Comparison of ENCODE assay signal across 15 cellular contexts in genomic region chr11:12863605-12864121, GRCh38.
DNase-seq lines count a peak whose midpoint lies in the region; ATAC-seq and TF ChIP-seq lines count a peak whose summit lies in the region.
"Had no signal": no experiment of that assay in that cellular context is flagged by ENCODE, and none has a peak within 500 bp of the region (broad histone marks: within the 10 kb centered on the region; RNA-seq: fewer than 3 reads in every experiment).

No MANE protein-coding gene starts in this region.

- no peak for TF ChIP-seq POLR2A in gastrocnemius medialis (IDR thresholded peaks at IDR 0.05)

- in situ Hi-C loops in gastrocnemius medialis (cut with MboI; ENCODE audit: low sequenced_read_pairs in 4 of 4), result no loop called here

- peak overlapping the region; percentile 99 for H3K27ac Mint-ChIP-seq in chondrocyte (ENCODE audit: unreplicated experiment)
- H3K27ac Mint-ChIP-seq: activated naive CD8-positive, alpha-beta T cell treated with anti-CD3 and anti-CD28 coated beads, Interleukin-2, amount 10 ng/mL, durations not matched to agents 7 days and 5 days; CD4-positive, alpha-beta T cell had no signal

- DNase-seq in chondrocyte (ENCODE audit: low spot score) (no peak), lower lobe of right lung (no peak), gastrocnemius medialis (no peak), NCI-H345 (lab: John Stamatoyannopoulos, UW) (no peak), NCI-H1930 (lab: John Stamatoyannopoulos, UW) (no peak), NCI-H446 treated with DMSO at 0.1 percent for 48 hours (lab: John Stamatoyannopoulos, UW) (no peak)
- DNase-seq: activated CD4-positive, alpha-beta T cell treated with anti-CD3 and anti-CD28 coated beads, Interleukin-2, amount 50 U/mL, for 48 hours; activated naive CD8-positive, alpha-beta T cell treated with anti-CD3 and anti-CD28 coated beads, Interleukin-2, amount 10 ng/mL, durations not matched to agents 7 days and 5 days; CD4-positive, alpha-beta T cell; MM.1S; NCI-H774 had no signal

- H3K4me1 Mint-ChIP-seq in chondrocyte (ENCODE audit: low read depth), result peaks cover 67% of the 10 kb centered on the region

- H3K36me3 Mint-ChIP-seq in chondrocyte (ENCODE audit: low read depth), result no peaks in the 10 kb centered on the region
- H3K36me3 Mint-ChIP-seq: activated naive CD8-positive, alpha-beta T cell treated with anti-CD3 and anti-CD28 coated beads, Interleukin-2, amount 10 ng/mL, durations not matched to agents 7 days and 5 days had no signal

- intact Hi-C loops in lower lobe of right lung (cut with DNase I), result no loop called here
- intact Hi-C loops in gastrocnemius medialis (cut with DNase I; ENCODE audit: low total_unique reads), result no loop called here

- no peaks in the 10 kb centered on the region for H3K27me3 ChIP-seq in HUES6 (ENCODE audit: control insufficient read depth, insufficient read depth, low read length)
- no peaks in the 10 kb centered on the region for H3K27me3 ChIP-seq in lower lobe of right lung (ENCODE audit: low read depth)
- no peaks in the 10 kb centered on the region for H3K27me3 ChIP-seq in gastrocnemius medialis
- H3K27me3 ChIP-seq: thyroid gland had no signal

- no peaks in the 10 kb centered on the region for H3K9me3 Mint-ChIP-seq in chondrocyte (ENCODE audit: low read depth)
- H3K9me3 Mint-ChIP-seq: activated naive CD8-positive, alpha-beta T cell treated with anti-CD3 and anti-CD28 coated beads, Interleukin-2, amount 10 ng/mL, durations not matched to agents 7 days and 5 days; CD4-positive, alpha-beta T cell had no signal

- peak overlapping the region; percentile 97 for H3K27ac ChIP-seq in HUES6 (ENCODE audit: low read depth, low read length)
- H3K27ac ChIP-seq in lower lobe of right lung, result peak overlapping the region; percentile 5
- H3K27ac ChIP-seq in gastrocnemius medialis, result peak overlapping the region in 3 of 4 donors; percentile 37 to 67 (median 56)
- H3K27ac ChIP-seq: parathyroid adenoma had no signal

- H3K27me3 Mint-ChIP-seq in chondrocyte (ENCODE audit: low read depth), result no peaks in the 10 kb centered on the region

- H3K36me3 ChIP-seq in HUES6 (ENCODE audit: control insufficient read depth, insufficient read depth, low read length) (no peaks in the 10 kb centered on the region), lower lobe of right lung (no peaks in the 10 kb centered on the region), gastrocnemius medialis (no peaks in the 10 kb centered on the region)
- H3K36me3 ChIP-seq: thyroid gland had no signal

- H3K4me3 ChIP-seq in HUES6 (ENCODE audit: low read depth, low read length) (peak overlapping the region; percentile 44), lower lobe of right lung (no peak overlapping the region), gastrocnemius medialis (peak overlapping the region in 1 of 4 donors; percentile 5)
- H3K4me3 ChIP-seq: thyroid gland had no signal

- ATAC-seq in lower lobe of right lung (no peak), gastrocnemius medialis (no peak), GM21447 (IDR thresholded peaks at IDR 0.05; ENCODE audit: unreplicated experiment) (no peak)

- TF ChIP-seq CTCF in chondrocyte (IDR thresholded peaks at IDR 0.05), result no peak
- TF ChIP-seq CTCF in lower lobe of right lung (IDR thresholded peaks at IDR 0.05), result no peak
- no peak for TF ChIP-seq CTCF in gastrocnemius medialis (IDR thresholded peaks at IDR 0.05 in 4 of 5, conservative IDR thresholded peaks at IDR 0.05 in 1 of 5)

- H3K4me3 Mint-ChIP-seq in chondrocyte (ENCODE audit: unreplicated experiment), result no peak overlapping the region
- H3K4me3 Mint-ChIP-seq: activated naive CD8-positive, alpha-beta T cell treated with anti-CD3 and anti-CD28 coated beads, Interleukin-2, amount 10 ng/mL, durations not matched to agents 7 days and 5 days; CD4-positive, alpha-beta T cell had no signal

- peak overlapping the region; percentile 62 for H3K9ac ChIP-seq in HUES6 (ENCODE audit: low read length)
- H3K9ac ChIP-seq: parathyroid adenoma had no signal

- H3K9me3 ChIP-seq in HUES6 (ENCODE audit: control insufficient read depth, insufficient read depth, low read depth, low read length), result no peaks in the 10 kb centered on the region
- H3K9me3 ChIP-seq in lower lobe of right lung, result no peaks in the 10 kb centered on the region
- H3K9me3 ChIP-seq in gastrocnemius medialis, result no peaks in the 10 kb centered on the region
- H3K9me3 ChIP-seq: thyroid gland had no signal

- H3K4me1 ChIP-seq in HUES6 (ENCODE audit: control insufficient read depth, insufficient read depth, low read length), result peaks cover 77% of the 10 kb centered on the region
- peaks cover 5% of the 10 kb centered on the region for H3K4me1 ChIP-seq in lower lobe of right lung
- peaks cover 29 to 44% of the 10 kb centered on the region in 2 donors for H3K4me1 ChIP-seq in gastrocnemius medialis

Comparison
In these comparisons a context has a peak if more than half of its experiments do, and no peak if none do; other contexts are left out.
1. H3K27ac ChIP-seq: peak in every context shown above with its lines; median percentile 97 in HUES6; 56 in gastrocnemius medialis; 5 in lower lobe of right lung.